In the genomic region with DNA sequence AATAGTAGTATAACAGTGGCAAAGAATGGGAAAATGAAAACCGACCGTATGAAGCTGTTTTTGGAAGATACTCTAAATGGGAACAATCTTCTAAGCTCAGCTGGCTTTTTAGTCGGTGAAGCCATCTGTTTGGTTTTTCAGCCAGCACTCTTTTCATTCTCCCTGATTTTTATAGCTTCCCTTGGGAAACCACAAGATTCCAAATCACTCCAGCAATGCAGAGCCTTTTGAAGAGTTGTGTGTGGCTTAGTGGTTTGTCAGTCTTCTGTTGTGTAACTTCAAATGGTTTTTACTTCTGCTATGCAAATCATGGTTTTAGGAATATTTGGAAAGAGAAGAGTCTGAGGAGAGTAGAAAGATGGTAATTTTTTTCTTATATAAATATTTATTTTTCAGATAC, we compare ENCODE assay signal across 10 cellular contexts.
DNase-seq lines count a peak whose midpoint lies in the region; ATAC-seq and TF ChIP-seq lines count a peak whose summit lies in the region.
"Had no signal": no experiment of that assay in that cellular context is flagged by ENCODE, and none has a peak within 500 bp of the region (broad histone marks: within the 10 kb centered on the region; RNA-seq: fewer than 3 reads in every experiment).

No MANE protein-coding gene starts in this region.

- in situ Hi-C loops in astrocyte of the cerebellum (cut with HindIII; ENCODE audit: low sequenced_read_pairs) = no loop called here
- in situ Hi-C loops in GM13976 (cut with MboI; ENCODE audit: low sequenced_read_pairs, unreplicated experiment) = no loop called here

- H3K36me3 Mint-ChIP-seq in stimulated activated memory B cell treated with anti-CD40 and anti-IgM and Interleukin-4, amounts not matched to agents 10 μg/mL and 1 μg/mL and 100 μg/mL, for 72 hours = peaks cover 27% of the 10 kb centered on the region

- H3K4me3 Mint-ChIP-seq in stimulated activated memory B cell treated with anti-CD40 and anti-IgM and Interleukin-4, amounts not matched to agents 10 μg/mL and 1 μg/mL and 100 μg/mL, for 72 hours = no peak overlapping the region
- H3K4me3 Mint-ChIP-seq: activated naive CD8-positive, alpha-beta T cell treated with anti-CD3 and anti-CD28 coated beads, Interleukin-2, amount 50 U/mL, for 24 hours had no signal

- H3K27me3 Mint-ChIP-seq in stimulated activated memory B cell treated with anti-CD40 and anti-IgM and Interleukin-4, amounts not matched to agents 10 μg/mL and 1 μg/mL and 100 μg/mL, for 72 hours = no peaks in the 10 kb centered on the region
- H3K27me3 Mint-ChIP-seq: activated naive CD8-positive, alpha-beta T cell treated with anti-CD3 and anti-CD28 coated beads, Interleukin-2, amount 50 U/mL, for 24 hours had no signal

- DNase-seq in AG08396 (ENCODE audit: low spot score) (peak; percentile 67), HT-29 (ENCODE audit: low spot score) (peak; percentile 11), astrocyte of the cerebellum (ENCODE audit: low read depth) (peak; percentile 98), kidney epithelial cell (ENCODE audit: low read depth) (peak; percentile 77), GM13976 (ENCODE audit: low spot score) (no peak), SHP77 treated with DMSO at 0.1 percent for 48 hours (lab: John Stamatoyannopoulos, UW) (no peak)
- DNase-seq: activated CD4-positive, alpha-beta T cell treated with anti-CD3 and anti-CD28 coated beads for 1 hour; activated naive CD8-positive, alpha-beta T cell treated with anti-CD3 and anti-CD28 coated beads, Interleukin-2, amount 50 U/mL, for 24 hours had no signal

- H3K9me3 Mint-ChIP-seq in stimulated activated memory B cell treated with anti-CD40 and anti-IgM and Interleukin-4, amounts not matched to agents 10 μg/mL and 1 μg/mL and 100 μg/mL, for 72 hours = no peaks in the 10 kb centered on the region

- H3K27me3 ChIP-seq in kidney epithelial cell (ENCODE audit: control insufficient read depth, insufficient read depth, low read length) = no peaks in the 10 kb centered on the region

- TF ChIP-seq CTCF in astrocyte of the cerebellum (IDR thresholded peaks at IDR 0.05; ENCODE audit: low read depth, low read length, missing control alignments) (no peak), kidney epithelial cell (IDR thresholded peaks at IDR 0.05; ENCODE audit: insufficient read depth, low read length, poor library complexity, severe bottlenecking) (no peak), GM13976 (IDR thresholded peaks at IDR 0.05; ENCODE audit: borderline replicate concordance, control extremely low read depth, extremely low read depth, insufficient read depth, missing control alignments) (no peak)

- no peak overlapping the region for H3K27ac Mint-ChIP-seq in stimulated activated memory B cell treated with anti-CD40 and anti-IgM and Interleukin-4, amounts not matched to agents 10 μg/mL and 1 μg/mL and 100 μg/mL, for 72 hours
- H3K27ac Mint-ChIP-seq: activated naive CD8-positive, alpha-beta T cell treated with anti-CD3 and anti-CD28 coated beads, Interleukin-2, amount 50 U/mL, for 24 hours had no signal

- H3K4me3 ChIP-seq in astrocyte of the cerebellum (ENCODE audit: low read depth, low read length) = no peak overlapping the region
- no peak overlapping the region for H3K4me3 ChIP-seq in kidney epithelial cell (ENCODE audit: low read depth, low read length)

- peaks cover 14% of the 10 kb centered on the region for H3K4me1 Mint-ChIP-seq in stimulated activated memory B cell treated with anti-CD40 and anti-IgM and Interleukin-4, amounts not matched to agents 10 μg/mL and 1 μg/mL and 100 μg/mL, for 72 hours

- H3K36me3 ChIP-seq in kidney epithelial cell (ENCODE audit: control insufficient read depth, insufficient read depth, low read length) = no peaks in the 10 kb centered on the region

- ATAC-seq in GM18498 (IDR thresholded peaks at IDR 0.05; ENCODE audit: unreplicated experiment) = no peak
- no peak for ATAC-seq in stimulated activated memory B cell treated with anti-CD40 and anti-IgM and Interleukin-4, amounts not matched to agents 10 μg/mL and 1 μg/mL and 100 μg/mL, for 72 hours
- ATAC-seq: activated naive CD8-positive, alpha-beta T cell treated with anti-CD3 and anti-CD28 coated beads, Interleukin-2, amount 50 U/mL, for 24 hours had no signal

Comparison
In these comparisons a context has a peak if more than half of its experiments do, and no peak if none do; other contexts are left out.
1. DNase-seq: peak in AG08396 (single experiment), HT-29 (single experiment), astrocyte of the cerebellum (single experiment) and kidney epithelial cell (single experiment); none in GM13976 (single experiment) and SHP77 treated with DMSO at 0.1 percent for 48 hours (single experiment).